ENCODE assay signal across 1 cellular context in the genomic region with DNA sequence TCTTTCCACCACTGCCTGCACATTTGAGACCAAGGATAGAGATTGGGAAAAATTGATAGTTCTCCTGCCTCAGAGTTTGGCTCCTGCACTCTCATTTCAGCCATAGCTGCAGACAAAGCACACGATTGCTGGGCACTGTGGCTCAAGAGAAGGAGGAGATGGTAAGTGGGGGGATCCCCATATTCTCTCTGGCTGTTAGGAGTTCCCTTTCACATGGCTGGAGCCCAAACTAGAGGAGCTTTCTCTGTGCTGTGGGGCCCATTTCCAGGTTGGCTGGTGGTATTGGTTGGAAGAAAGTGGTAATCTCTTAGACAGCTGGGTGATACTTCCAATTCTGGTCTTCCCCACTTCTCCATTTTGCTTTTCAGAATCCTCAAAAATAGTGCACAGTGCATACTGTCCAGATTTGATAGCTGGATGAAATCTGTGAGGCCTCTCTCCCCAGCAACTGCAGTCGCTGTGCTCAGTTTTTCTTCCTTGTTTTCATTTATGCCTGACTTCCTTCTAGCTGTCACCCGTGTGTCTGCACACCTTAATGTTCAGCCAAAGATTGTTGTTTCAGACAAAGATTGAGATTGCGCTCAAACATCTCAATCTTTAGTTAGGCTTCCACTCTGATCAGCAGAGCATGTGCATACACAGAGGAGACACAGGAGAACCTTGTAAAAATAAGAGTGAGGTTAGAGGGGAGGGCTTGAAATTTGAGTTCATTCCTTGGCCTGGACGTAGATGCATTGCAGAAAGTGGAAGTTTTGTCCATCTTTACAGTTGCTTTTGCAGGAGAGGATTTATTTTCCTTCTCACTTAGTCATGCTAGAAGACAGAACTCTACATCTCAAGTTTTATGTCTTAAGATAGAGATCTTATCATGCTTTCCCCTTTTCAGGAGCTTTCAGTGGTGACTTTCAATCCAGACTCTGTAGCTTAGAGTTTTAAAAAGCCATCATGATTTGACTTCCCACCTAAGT.
TF ChIP-seq lines count a peak whose summit lies in the region.

No MANE protein-coding gene starts in this region.

TF ChIP-seq in WTC11, 78 proteins besides CTCF, POLR2A, EP300 and RAD21 (continued from another document):
- TF ChIP-seq, protein P1, sequence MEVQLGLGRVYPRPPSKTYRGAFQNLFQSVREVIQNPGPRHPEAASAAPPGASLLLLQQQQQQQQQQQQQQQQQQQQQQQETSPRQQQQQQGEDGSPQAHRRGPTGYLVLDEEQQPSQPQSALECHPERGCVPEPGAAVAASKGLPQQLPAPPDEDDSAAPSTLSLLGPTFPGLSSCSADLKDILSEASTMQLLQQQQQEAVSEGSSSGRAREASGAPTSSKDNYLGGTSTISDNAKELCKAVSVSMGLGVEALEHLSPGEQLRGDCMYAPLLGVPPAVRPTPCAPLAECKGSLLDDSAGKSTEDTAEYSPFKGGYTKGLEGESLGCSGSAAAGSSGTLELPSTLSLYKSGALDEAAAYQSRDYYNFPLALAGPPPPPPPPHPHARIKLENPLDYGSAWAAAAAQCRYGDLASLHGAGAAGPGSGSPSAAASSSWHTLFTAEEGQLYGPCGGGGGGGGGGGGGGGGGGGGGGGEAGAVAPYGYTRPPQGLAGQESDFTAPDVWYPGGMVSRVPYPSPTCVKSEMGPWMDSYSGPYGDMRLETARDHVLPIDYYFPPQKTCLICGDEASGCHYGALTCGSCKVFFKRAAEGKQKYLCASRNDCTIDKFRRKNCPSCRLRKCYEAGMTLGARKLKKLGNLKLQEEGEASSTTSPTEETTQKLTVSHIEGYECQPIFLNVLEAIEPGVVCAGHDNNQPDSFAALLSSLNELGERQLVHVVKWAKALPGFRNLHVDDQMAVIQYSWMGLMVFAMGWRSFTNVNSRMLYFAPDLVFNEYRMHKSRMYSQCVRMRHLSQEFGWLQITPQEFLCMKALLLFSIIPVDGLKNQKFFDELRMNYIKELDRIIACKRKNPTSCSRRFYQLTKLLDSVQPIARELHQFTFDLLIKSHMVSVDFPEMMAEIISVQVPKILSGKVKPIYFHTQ (CRISPR knock-in tag; IDR thresholded peaks at IDR 0.05) = no peak
- no peak for TF ChIP-seq MYBL2 (CRISPR knock-in tag; IDR thresholded peaks at IDR 0.05)
